8 cellular contexts compared by ENCODE assay signal in the genomic region with DNA sequence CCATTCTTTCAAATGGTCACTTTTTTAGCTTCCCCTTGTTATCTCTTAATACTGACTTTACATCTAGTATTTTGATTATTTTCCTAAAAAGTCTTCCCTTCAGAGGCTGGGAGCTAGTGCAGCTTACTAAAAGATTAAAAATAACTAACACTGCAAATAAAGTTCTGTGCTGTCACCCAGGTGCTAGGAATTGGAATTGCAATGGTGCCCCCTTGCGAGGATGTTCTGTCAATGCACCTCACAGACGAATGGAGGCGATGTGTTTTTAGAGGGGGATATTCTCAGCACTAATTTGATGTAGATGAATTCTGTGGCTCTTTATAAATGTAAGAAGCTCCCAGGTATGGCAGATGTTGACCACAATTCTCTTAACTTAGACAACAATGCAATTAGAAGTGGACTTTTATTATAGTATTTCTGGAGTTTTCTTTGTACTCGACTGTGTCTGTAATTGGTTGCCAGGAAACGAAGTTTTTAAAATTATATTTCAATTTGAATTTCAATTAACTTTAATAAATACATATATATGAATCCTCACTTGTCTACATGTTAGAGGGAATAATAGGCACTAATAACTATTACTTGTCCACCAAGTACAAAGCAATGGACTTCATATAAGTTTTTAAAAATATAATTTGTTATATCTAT. TPM values are rescaled to one million over a fixed set of nuclear protein-coding genes. Genes with fewer than 3 reads are reported as not detected.
DNase-seq lines count a peak whose midpoint lies in the region; ATAC-seq lines count a peak whose summit lies in the region.

No MANE protein-coding gene starts in this region.

- ATAC-seq in GM21717 (IDR thresholded peaks at IDR 0.05; ENCODE audit: unreplicated experiment), result peak; percentile 89
- ATAC-seq in left colon, result peak; percentile 38

- intact Hi-C loops in left colon (cut with DNase I, micrococcal nuclease), result loop anchor here in 1 of 2 donors (10.0 kb wide), 1 partner anchor 1177 kb away; no protein-coding TSS in a partner anchor

- DNase-seq in DMS 273 (lab: John Stamatoyannopoulos, UW; ENCODE audit: unreplicated experiment), result peak; percentile 49
- no peak for DNase-seq in DMS 273 treated with DMSO at 0.1 percent for 48 hours (lab: John Stamatoyannopoulos, UW)
- peak; percentile 3 for DNase-seq in KG1 (lab: John Stamatoyannopoulos, UW)
- DNase-seq in UCSD-AML1 (lab: John Stamatoyannopoulos, UW; ENCODE audit: unreplicated experiment), result peak; percentile 16
- DNase-seq in central memory CD4-positive, alpha-beta T cell, result peak; percentile 33
- peak in 1 of 2 donors; percentile 23 for DNase-seq in left colon
- peak in 2 of 3 experiments; percentile 5 to 10 for DNase-seq in stimulated activated CD4-positive, alpha-beta T cell treated with anti-CD3 and anti-CD28 coated beads, TNF-alpha, amount 100 ng/mL, for 4 hours (ENCODE audit: low read depth in 3 of 3)

RNA-seq across cellular contexts. Expression of a gene that starts 22.0 kb away (rescaled TPM):
- 10 to 100 TPM; 30.6 to 31.9 TPM for total RNA-seq in left colon
